8 cellular contexts compared by ENCODE assay signal in genomic region chr17:62653002-62653830, GRCh38. TPM values are rescaled to one million over a fixed set of nuclear protein-coding genes. Genes with fewer than 3 reads are reported as not detected.
DNase-seq lines count a peak whose midpoint lies in the region; ATAC-seq lines count a peak whose summit lies in the region.

No MANE protein-coding gene starts in this region.

- peak overlapping the region in 8 of 9 donors; percentile 2 to 86 (median 68) for H3K27ac Mint-ChIP-seq in naive thymus-derived CD4-positive, alpha-beta T cell

- CTCF ChIA-PET in naive thymus-derived CD4-positive, alpha-beta T cell (lab: Charles Lee) = no interaction called here

- intact Hi-C loops in naive thymus-derived CD4-positive, alpha-beta T cell (cut with micrococcal nuclease) = loop anchor here in 1 of 2 donors (1.0 to 5.0 kb wide), 2 partner anchors 26 to 314 kb away; partner anchors contain the start of genes MRC2 and TANC2

- H3K4me1 Mint-ChIP-seq in naive thymus-derived CD4-positive, alpha-beta T cell = peaks cover 7 to 26% (median 21%) of the 10 kb centered on the region in 7 donors

- DNase-seq in NOMO-1 treated with DMSO at 0.1 percent for 48 hours (lab: John Stamatoyannopoulos, UW; ENCODE audit: unreplicated experiment) = peak; percentile 86
- DNase-seq in activated CD8-positive, alpha-beta memory T cell treated with anti-CD3 and anti-CD28 coated beads, Interleukin-2, amount 50 U/mL, for 4 hours = peak; percentile 78
- DNase-seq in naive thymus-derived CD4-positive, alpha-beta T cell = peak in 8 of 9 donors; percentile 14 to 94 (median 37)
- peak; percentile 96 for DNase-seq in stimulated activated naive CD8-positive, alpha-beta T cell treated with anti-CD3 and anti-CD28 coated beads, Interleukin-15, Interleukin-2, amounts not matched to agents 100 U/mL and 50 U/mL, for 24 hours

- peak overlapping the region; percentile 87 to 100 (median 99) for H3K4me2 ChIP-seq in BLaER1 treated with 17β-estradiol and CSF1 and Interleukin-3, amounts not matched to agents 10 nM and 100 nM

- no peaks in the 10 kb centered on the region for H3K9me3 Mint-ChIP-seq in naive thymus-derived CD4-positive, alpha-beta T cell

- no peaks in the 10 kb centered on the region for H3K36me3 Mint-ChIP-seq in naive thymus-derived CD4-positive, alpha-beta T cell

- H3K9ac ChIP-seq in BLaER1 treated with 17β-estradiol and CSF1 and Interleukin-3, amounts not matched to agents 10 nM and 100 nM = peak overlapping the region; percentile 64 to 96 (median 90)

- H3K9me3 ChIP-seq in BLaER1 treated with 17β-estradiol and CSF1 and Interleukin-3, amounts not matched to agents 10 nM and 100 nM (replicated peaks in 1 of 11) = peaks cover 0 to 5% (median 0%) of the 10 kb centered on the region in 11 experiments; a peak in 6 of 22 replicates
- H3K9me3 ChIP-seq in naive thymus-derived CD4-positive, alpha-beta T cell (ENCODE audit: control insufficient read depth in 2 of 3, low read length in 3 of 3) = no peaks in the 10 kb centered on the region

- peak overlapping the region; percentile 33 to 99 (median 95); a peak in 21 of 22 replicates for H3K27ac ChIP-seq in BLaER1 treated with 17β-estradiol and CSF1 and Interleukin-3, amounts not matched to agents 10 nM and 100 nM
- H3K27ac ChIP-seq in naive thymus-derived CD4-positive, alpha-beta T cell (ENCODE audit: low read depth, low read length) = peak overlapping the region; percentile 32

- H3K27me3 ChIP-seq in BLaER1 treated with 17β-estradiol and CSF1 and Interleukin-3, amounts not matched to agents 10 nM and 100 nM = no peaks in the 10 kb centered on the region
- H3K27me3 ChIP-seq in naive thymus-derived CD4-positive, alpha-beta T cell (ENCODE audit: control insufficient read depth in 2 of 2, insufficient read depth in 2 of 2, low read length in 2 of 2) = no peaks in the 10 kb centered on the region

- POLR2A ChIA-PET in naive thymus-derived CD4-positive, alpha-beta T cell (lab: Charles Lee) = no interaction called here

- peak; percentile 85 for ATAC-seq in GM19455 (IDR thresholded peaks at IDR 0.05; ENCODE audit: unreplicated experiment)
- peak; percentile 89 for ATAC-seq in HG03565 (IDR thresholded peaks at IDR 0.05; ENCODE audit: unreplicated experiment)
- peak; percentile 32 for ATAC-seq in esophagus mucosa
- peak; percentile 83 for ATAC-seq in naive thymus-derived CD4-positive, alpha-beta T cell
- ATAC-seq in stimulated activated naive CD8-positive, alpha-beta T cell treated with anti-CD3 and anti-CD28 coated beads, Interleukin-15, Interleukin-2, amounts not matched to agents 100 U/mL and 50 U/mL, for 24 hours = peak; percentile 94

- H3K36me3 ChIP-seq in BLaER1 treated with 17β-estradiol and CSF1 and Interleukin-3, amounts not matched to agents 10 nM and 100 nM = peaks cover 4 to 58% (median 21%) of the 10 kb centered on the region in 11 experiments; a peak in 19 of 22 replicates
- peaks cover 0 to 6% (median 0%) of the 10 kb centered on the region in 3 experiments for H3K36me3 ChIP-seq in naive thymus-derived CD4-positive, alpha-beta T cell (ENCODE audit: control insufficient read depth in 2 of 3, insufficient read depth in 3 of 3, low read length in 3 of 3)

- H3K4me3 ChIP-seq in BLaER1 treated with 17β-estradiol and CSF1 and Interleukin-3, amounts not matched to agents 10 nM and 100 nM = peak overlapping the region; percentile 53 to 73 (median 62)
- peak overlapping the region; percentile 74 for H3K4me3 ChIP-seq in naive thymus-derived CD4-positive, alpha-beta T cell (ENCODE audit: low read length)

- H3K4me3 Mint-ChIP-seq in naive thymus-derived CD4-positive, alpha-beta T cell = peak overlapping the region; percentile 71 to 95 (median 86)

- peaks cover 45 to 78% (median 55%) of the 10 kb centered on the region in 10 experiments for H3K4me1 ChIP-seq in BLaER1 treated with 17β-estradiol and CSF1 and Interleukin-3, amounts not matched to agents 10 nM and 100 nM
- peaks cover 8 to 12% of the 10 kb centered on the region in 2 donors for H3K4me1 ChIP-seq in naive thymus-derived CD4-positive, alpha-beta T cell (ENCODE audit: control insufficient read depth in 2 of 2, insufficient read depth in 2 of 2, low read length in 2 of 2)

- H3K27me3 Mint-ChIP-seq in naive thymus-derived CD4-positive, alpha-beta T cell = peaks cover 0 to 80% (median 0%) of the 10 kb centered on the region in 5 donors

- H4K20me1 ChIP-seq in BLaER1 treated with 17β-estradiol and CSF1 and Interleukin-3, amounts not matched to agents 10 nM and 100 nM = peaks cover 0 to 83% (median 0%) of the 10 kb centered on the region in 11 experiments; a peak in 10 of 22 replicates

RNA-seq across cellular contexts. Expression of gene MRC2, which starts 25.7 kb away (rescaled TPM):
- total RNA-seq in esophagus mucosa = 34.0 TPM
- total RNA-seq in naive thymus-derived CD4-positive, alpha-beta T cell = 1 to 10 TPM in 4 of 5 experiments, under 1 TPM in 1; 0.39 to 3.4 (median 2.7) TPM
- polyA plus RNA-seq in naive thymus-derived CD4-positive, alpha-beta T cell = 1 to 10 TPM in 1 of 2 donors, under 1 TPM in 1; 0.11 to 1.0 TPM

Comparison
In these comparisons a context has a peak if more than half of its experiments do, and no peak if none do; other contexts are left out.
1. Peak in every context shown above with its lines: DNase-seq, ATAC-seq, H3K4me3 ChIP-seq and H3K27ac ChIP-seq.
2. ATAC-seq: peak in every context shown above with its lines; median percentile 94 in stimulated activated naive CD8-positive, alpha-beta T cell treated with anti-CD3 and anti-CD28 coated beads, Interleukin-15, Interleukin-2, amounts not matched to agents 100 U/mL and 50 U/mL, for 24 hours; 89 in HG03565; 85 in GM19455; 83 in naive thymus-derived CD4-positive, alpha-beta T cell; 32 in esophagus mucosa.
3. DNase-seq: peak in every context shown above with its lines; median percentile 96 in stimulated activated naive CD8-positive, alpha-beta T cell treated with anti-CD3 and anti-CD28 coated beads, Interleukin-15, Interleukin-2, amounts not matched to agents 100 U/mL and 50 U/mL, for 24 hours; 86 in NOMO-1 treated with DMSO at 0.1 percent for 48 hours; 78 in activated CD8-positive, alpha-beta memory T cell treated with anti-CD3 and anti-CD28 coated beads, Interleukin-2, amount 50 U/mL, for 4 hours; 37 in naive thymus-derived CD4-positive, alpha-beta T cell.